In the genomic region with DNA sequence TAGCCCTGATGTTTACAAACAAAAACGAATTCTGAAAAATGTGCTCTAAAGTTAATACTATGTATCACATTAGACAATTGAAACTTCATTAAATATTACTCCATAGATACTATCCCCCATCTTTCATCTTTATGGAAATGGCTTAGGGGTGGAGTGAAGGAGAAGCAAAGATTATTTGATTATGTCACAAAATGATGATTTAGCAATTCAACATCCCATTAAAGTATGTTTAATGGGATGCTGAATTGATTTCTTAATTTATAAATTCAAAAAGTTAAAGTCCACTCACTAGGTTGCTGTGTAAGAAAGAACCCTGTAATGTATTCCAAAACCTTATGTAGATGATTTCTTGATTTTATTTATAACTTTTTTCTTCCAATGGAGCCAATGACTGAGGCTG, we compare ENCODE assay signal across 29 cellular contexts.
"Had no signal": no experiment of that assay in that cellular context is flagged by ENCODE, and none has a peak within 500 bp of the region (broad histone marks: within the 10 kb centered on the region; RNA-seq: fewer than 3 reads in every experiment).

No MANE protein-coding gene starts in this region.

- H3K27ac Mint-ChIP-seq: stimulated activated effector memory CD8-positive, alpha-beta T cell treated with anti-CD3 and anti-CD28 coated beads, Interleukin-12 subunit alpha, Interleukin-12 subunit beta, amount 100 ng/mL, for 72 hours; stimulated activated memory B cell treated with anti-CD40 and anti-IgM and Interleukin-4, amounts not matched to agents 10 μg/mL and 1 μg/mL and 100 μg/mL, for 72 hours; stimulated activated naive B cell treated with anti-CD40 and anti-IgM and Interleukin-4, amounts not matched to agents 10 μg/mL and 1 μg/mL and 100 μg/mL, for 72 hours; stimulated activated naive CD8-positive, alpha-beta T cell treated with anti-CD3 and anti-CD28 coated beads, Interleukin-15, amount 100 ng/mL, for 72 hours; stimulated activated naive CD8-positive, alpha-beta T cell treated with anti-CD3 and anti-CD28 coated beads, Interleukin-15, Interleukin-2, amounts not matched to agents 100 ng/mL and 50 ng/mL, for 24 hours; type B pancreatic cell had no signal

- H3K4me3 ChIP-seq: stomach, suprapubic skin, testis, thoracic aorta, thyroid gland, tibial artery, tibial nerve, upper lobe of left lung, upper lobe of right lung, uterus, vagina had no signal

- H3K36me3 ChIP-seq: stomach, suprapubic skin, thoracic aorta, thyroid gland, tibial artery, tibial nerve, upper lobe of left lung, upper lobe of right lung, uterus, vagina had no signal

- H3K4me1 ChIP-seq: stomach, suprapubic skin, testis, tibial artery, tibial nerve, upper lobe of left lung, upper lobe of right lung, uterus, vagina had no signal

- H3K27me3 Mint-ChIP-seq: type B pancreatic cell had no signal

- FAIRE-seq: urothelium cell line had no signal

- H3K4me3 Mint-ChIP-seq: stimulated activated effector memory CD8-positive, alpha-beta T cell treated with anti-CD3 and anti-CD28 coated beads, Interleukin-12 subunit alpha, Interleukin-12 subunit beta, amount 100 ng/mL, for 72 hours; stimulated activated memory B cell treated with anti-CD40 and anti-IgM and Interleukin-4, amounts not matched to agents 10 μg/mL and 1 μg/mL and 100 μg/mL, for 72 hours; stimulated activated naive B cell treated with anti-CD40 and anti-IgM and Interleukin-4, amounts not matched to agents 10 μg/mL and 1 μg/mL and 100 μg/mL, for 72 hours; stimulated activated naive CD8-positive, alpha-beta T cell treated with anti-CD3 and anti-CD28 coated beads, Interleukin-15, amount 100 ng/mL, for 72 hours; stimulated activated naive CD8-positive, alpha-beta T cell treated with anti-CD3 and anti-CD28 coated beads, Interleukin-15, Interleukin-2, amounts not matched to agents 100 ng/mL and 50 ng/mL, for 24 hours had no signal

- H3K36me3 Mint-ChIP-seq: stimulated activated effector memory CD8-positive, alpha-beta T cell treated with anti-CD3 and anti-CD28 coated beads, Interleukin-12 subunit alpha, Interleukin-12 subunit beta, amount 100 ng/mL, for 72 hours; stimulated activated memory B cell treated with anti-CD40 and anti-IgM and Interleukin-4, amounts not matched to agents 10 μg/mL and 1 μg/mL and 100 μg/mL, for 72 hours; stimulated activated naive B cell treated with anti-CD40 and anti-IgM and Interleukin-4, amounts not matched to agents 10 μg/mL and 1 μg/mL and 100 μg/mL, for 72 hours; type B pancreatic cell had no signal

- H3K27me3 ChIP-seq: stomach, suprapubic skin, testis, thyroid gland, tibial artery, tibial nerve, upper lobe of left lung, upper lobe of right lung, uterus, vagina had no signal

- H3K4me1 Mint-ChIP-seq: stimulated activated effector memory CD8-positive, alpha-beta T cell treated with anti-CD3 and anti-CD28 coated beads, Interleukin-12 subunit alpha, Interleukin-12 subunit beta, amount 100 ng/mL, for 72 hours; stimulated activated memory B cell treated with anti-CD40 and anti-IgM and Interleukin-4, amounts not matched to agents 10 μg/mL and 1 μg/mL and 100 μg/mL, for 72 hours; stimulated activated naive B cell treated with anti-CD40 and anti-IgM and Interleukin-4, amounts not matched to agents 10 μg/mL and 1 μg/mL and 100 μg/mL, for 72 hours; stimulated activated naive CD8-positive, alpha-beta T cell treated with anti-CD3 and anti-CD28 coated beads, Interleukin-15, amount 100 ng/mL, for 72 hours had no signal

- H3K9me3 Mint-ChIP-seq: stimulated activated memory B cell treated with anti-CD40 and anti-IgM and Interleukin-4, amounts not matched to agents 10 μg/mL and 1 μg/mL and 100 μg/mL, for 72 hours; stimulated activated naive B cell treated with anti-CD40 and anti-IgM and Interleukin-4, amounts not matched to agents 10 μg/mL and 1 μg/mL and 100 μg/mL, for 72 hours; type B pancreatic cell had no signal

- ATAC-seq: stimulated activated effector memory CD8-positive, alpha-beta T cell treated with anti-CD3 and anti-CD28 coated beads, Interleukin-12 subunit alpha, Interleukin-12 subunit beta, amount 100 ng/mL, for 72 hours; stimulated activated memory B cell treated with anti-CD40 and anti-IgM and Interleukin-4, amounts not matched to agents 10 μg/mL and 1 μg/mL and 100 μg/mL, for 72 hours; stimulated activated naive B cell treated with anti-CD40 and anti-IgM and Interleukin-4, amounts not matched to agents 10 μg/mL and 1 μg/mL and 100 μg/mL, for 72 hours; stimulated activated naive CD8-positive, alpha-beta T cell treated with anti-CD3 and anti-CD28 coated beads, Interleukin-15, amount 100 ng/mL, for 72 hours; stimulated activated naive CD8-positive, alpha-beta T cell treated with anti-CD3 and anti-CD28 coated beads, Interleukin-15, Interleukin-2, amounts not matched to agents 100 U/mL and 50 U/mL, for 24 hours; upper lobe of right lung had no signal

- H3K27ac ChIP-seq: stomach, suprapubic skin, testis, thoracic aorta, thyroid gland, tibial artery, tibial nerve, upper lobe of left lung, upper lobe of right lung, uterus, vagina had no signal

- DNase-seq: stimulated activated CD4-positive, alpha-beta T cell treated with anti-CD3 and anti-CD28 coated beads, Interleukin-2, amount 100 ng/mL, for 24 hours; stimulated activated CD4-positive, alpha-beta T cell treated with anti-CD3 and anti-CD28 coated beads, Interleukin-2, amount 100 ng/mL, for 48 hours; stimulated activated CD4-positive, alpha-beta T cell treated with anti-CD3 and anti-CD28 coated beads, Interleukin-4, amount 100 ng/mL, for 1 hour; stimulated activated CD4-positive, alpha-beta T cell treated with anti-CD3 and anti-CD28 coated beads, Interleukin-4, amount 100 ng/mL, for 24 hours; stimulated activated CD4-positive, alpha-beta T cell treated with anti-CD3 and anti-CD28 coated beads, Interleukin-4, amount 100 ng/mL, for 4 hours; stimulated activated CD8-positive, alpha-beta memory T cell treated with anti-CD3 and anti-CD28 coated beads, Interleukin-4, amount 100 ng/mL, for 48 hours; stimulated activated naive B cell treated with anti-CD40 and anti-IgM and Interleukin-4, amounts not matched to agents 10 μg/mL and 1 μg/mL and 100 μg/mL, for 72 hours; stimulated activated naive CD4-positive, alpha-beta T cell; stimulated activated naive CD4-positive, alpha-beta T cell treated with Interleukin-2 at 50 U/mL for 16 hours; stimulated activated naive CD8-positive, alpha-beta T cell treated with anti-CD3 and anti-CD28 coated beads, Interleukin-15, amount 100 ng/mL, for 72 hours; stimulated activated naive CD8-positive, alpha-beta T cell treated with anti-CD3 and anti-CD28 coated beads, Interleukin-15, Interleukin-2, amounts not matched to agents 100 U/mL and 50 U/mL, for 24 hours; stomach; substantia nigra; testis; thyroid gland; tibial artery; trophoblast cell; upper lobe of left lung; upper lobe of right lung; uterus had no signal

- H3K9me3 ChIP-seq: stomach, suprapubic skin, testis, thoracic aorta, thyroid gland, tibial artery, tibial nerve, upper lobe of left lung, upper lobe of right lung, vagina had no signal
